ENCODE assay signal across 8 cellular contexts in genomic region chr16:57535680-57536305, GRCh38. TPM values are rescaled to one million over a fixed set of nuclear protein-coding genes. Genes with fewer than 3 reads are reported as not detected.
A peak's percentile ranks its signal among the peaks of the same experiment; 100 is the strongest.
DNase-seq lines count a peak whose midpoint lies in the region; ATAC-seq, FAIRE-seq and TF ChIP-seq lines count a peak whose summit lies in the region.

No MANE protein-coding gene starts in this region.

- no TSS peak for BruUV-seq in endothelial cell of umbilical vein (replicated peaks; lab: Mats Ljungman, UMichigan)

- no peaks in the 10 kb centered on the region for H3K9me1 ChIP-seq in endothelial cell of umbilical vein (replicated peaks; ENCODE audit: control insufficient read depth, extremely low read depth, insufficient read depth, low read length)

- peak; percentile 47 for DNase-seq in NOMO-1 treated with dmso at 0.1 percent for 144 hours (lab: John Stamatoyannopoulos, UW; ENCODE audit: unreplicated experiment)
- peak; percentile 78 for DNase-seq in activated CD8-positive, alpha-beta memory T cell treated with anti-CD3 and anti-CD28 coated beads, Interleukin-2, amount 50 U/mL, for 24 hours (ENCODE audit: extremely low read depth)
- peak; percentile 87 for DNase-seq in endothelial cell of umbilical vein (ENCODE audit: low read depth, low spot score)
- peak; percentile 55 for DNase-seq in middle frontal gyrus (ENCODE audit: extremely low spot score, low spot score)
- peak; percentile 84 to 91 for DNase-seq in stimulated activated CD8-positive, alpha-beta memory T cell treated with anti-CD3 and anti-CD28 coated beads, Interleukin-15, amount 100 ng/mL, for 4 hours (ENCODE audit: low read depth in 2 of 2)

- H3K27ac ChIP-seq in C4-2B (peak overlapping the region; percentile 93), endothelial cell of umbilical vein (ENCODE audit: insufficient read depth, low read depth, low read length) (peak overlapping the region; percentile 18)

- H4K20me1 ChIP-seq in endothelial cell of umbilical vein (replicated peaks; ENCODE audit: control insufficient read depth, extremely low read depth, insufficient read depth, low read length), result no peaks in the 10 kb centered on the region

- H3K9ac ChIP-seq in endothelial cell of umbilical vein (replicated peaks; ENCODE audit: extremely low read depth, insufficient read depth, low read length), result peak overlapping the region; percentile 66

- H3K79me2 ChIP-seq in endothelial cell of umbilical vein (ENCODE audit: control insufficient read depth, insufficient read depth, low read length), result no peaks in the 10 kb centered on the region

- POLR2A ChIA-PET in endothelial cell of umbilical vein (lab: Charles Lee), result no interaction called here

- H3K4me1 ChIP-seq in endothelial cell of umbilical vein (ENCODE audit: control insufficient read depth, extremely low read depth, insufficient read depth, low read length), result peaks cover 25% of the 10 kb centered on the region

- peak; percentile 61 for ATAC-seq in GM19351 (IDR thresholded peaks at IDR 0.05; ENCODE audit: unreplicated experiment)
- peak; percentile 30 for ATAC-seq in HG03469 (IDR thresholded peaks at IDR 0.05; ENCODE audit: unreplicated experiment)

- H3K36me3 ChIP-seq in endothelial cell of umbilical vein (ENCODE audit: control insufficient read depth in 2 of 2, extremely low read depth in 1 of 2, insufficient read depth in 2 of 2, low read length in 2 of 2), result no peaks in the 10 kb centered on the region

- dilution Hi-C loops in endothelial cell of umbilical vein (cut with MboI; ENCODE audit: extremely low pct_ligation_motif_present, low sequenced_read_pairs), result no loop called here

- FAIRE-seq in endothelial cell of umbilical vein (lab: Jason Lieb, UNC), result peak; percentile 73

- intact Hi-C loops in endothelial cell of umbilical vein (cut with micrococcal nuclease), result loop anchor here (2.0 kb wide), 1 partner anchor 49 kb away; the partner anchor contains the start of gene DOK4

- TF ChIP-seq CTCF in C4-2B (conservative IDR thresholded peaks at IDR 0.05) (no peak), endothelial cell of umbilical vein (IDR thresholded peaks at IDR 0.05; ENCODE audit: extremely low read depth in 1 of 2, insufficient read depth in 1 of 2, low read depth in 1 of 2, low read length in 2 of 2) (peak in 1 of 2 donors; percentile 16)

- no peaks in the 10 kb centered on the region for H3K9me3 ChIP-seq in endothelial cell of umbilical vein (replicated peaks; ENCODE audit: control insufficient read depth, insufficient read depth, low read length)

- peak overlapping the region; percentile 80 to 82 (median 80) for H3K4me3 ChIP-seq in endothelial cell of umbilical vein (replicated peaks in 1 of 3; ENCODE audit: insufficient read depth in 1 of 3, low read depth in 1 of 3, low read length in 3 of 3)

- peak overlapping the region; percentile 95 for H2AFZ ChIP-seq in endothelial cell of umbilical vein (ENCODE audit: low read depth, low read length)

- CTCF ChIA-PET in endothelial cell of umbilical vein (lab: Charles Lee), result interaction anchor here (1.1 to 2.5 kb wide), 4 partner anchors 11 to 118 kb away, joined by 3 to 8 read pairs (median 6); partner anchors contain the start of gene POLR2C

- no peak for TF ChIP-seq POLR2A in endothelial cell of umbilical vein (IDR thresholded peaks at IDR 0.05; ENCODE audit: low read depth, low read length)

- peaks cover 3 to 24% of the 10 kb centered on the region in 2 experiments for H3K27me3 ChIP-seq in endothelial cell of umbilical vein (ENCODE audit: control insufficient read depth in 2 of 2, insufficient read depth in 2 of 2, low read length in 2 of 2)

- H3K4me2 ChIP-seq in endothelial cell of umbilical vein (ENCODE audit: insufficient read depth, low read length), result peak overlapping the region; percentile 89

TF ChIP-seq in endothelial cell of umbilical vein, 7 proteins besides CTCF, POLR2A, EP300 and RAD21:
- TF ChIP-seq FOS (IDR thresholded peaks at IDR 0.05; ENCODE audit: borderline replicate concordance, insufficient read depth, low read length) (no peak), POLR2AphosphoS5 (IDR thresholded peaks at IDR 0.05; ENCODE audit: insufficient read depth, low read depth, low read length) (peak; percentile 20)

RNA-seq across cellular contexts. Expression of gene CCDC102A, which starts 0.6 kb away (rescaled TPM):
- total RNA-seq in endothelial cell of umbilical vein, result 6.6 and 7.8 TPM in 2 replicates
- 12.0 and 12.2 TPM in 2 replicates for polyA plus RNA-seq in endothelial cell of umbilical vein
- 8.3 and 11.9 TPM in 2 replicates for polyA plus RNA-seq in endothelial cell of umbilical vein (2011; cell fraction: cytosol; rRNA removed)
- 6.6 and 8.4 TPM in 2 replicates for polyA plus RNA-seq in endothelial cell of umbilical vein (2011; cell fraction: nucleus; rRNA removed)
- polyA plus RNA-seq in endothelial cell of umbilical vein (2012), result 5.1 and 7.9 TPM in 2 replicates
- 4.1 and 4.2 TPM in 2 replicates for polyA minus RNA-seq in endothelial cell of umbilical vein
- polyA minus RNA-seq in endothelial cell of umbilical vein (2011; cell fraction: cytosol; rRNA and poly(A)+ RNA removed), result 1.9 TPM
- 1.4 and 3.3 TPM in 2 replicates for polyA minus RNA-seq in endothelial cell of umbilical vein (2011; cell fraction: nucleus; rRNA and poly(A)+ RNA removed)

RNA-seq across cellular contexts. Expression of gene ADGRG5, which starts 6.7 kb away (rescaled TPM):
- total RNA-seq in endothelial cell of umbilical vein, result not detected in 2 replicates
- not detected in 2 replicates for polyA plus RNA-seq in endothelial cell of umbilical vein
- polyA plus RNA-seq in endothelial cell of umbilical vein (2011; cell fraction: cytosol; rRNA removed), result not detected in 2 replicates
- polyA plus RNA-seq in endothelial cell of umbilical vein (2011; cell fraction: nucleus; rRNA removed), result 0.05 TPM in 1 of 2 replicates, not detected in the other
- polyA plus RNA-seq in endothelial cell of umbilical vein (2012), result not detected in 2 replicates
- polyA minus RNA-seq in endothelial cell of umbilical vein, result not detected in 2 replicates
- polyA minus RNA-seq in endothelial cell of umbilical vein (2011; cell fraction: cytosol; rRNA and poly(A)+ RNA removed), result not detected
- polyA minus RNA-seq in endothelial cell of umbilical vein (2011; cell fraction: nucleus; rRNA and poly(A)+ RNA removed), result not detected in 2 replicates

RNA-seq across cellular contexts. Expression of gene DOK4, which starts 49.5 kb away (rescaled TPM):
- 22.3 and 24.4 TPM in 2 replicates for total RNA-seq in endothelial cell of umbilical vein
- polyA plus RNA-seq in endothelial cell of umbilical vein, result 22.5 and 23.4 TPM in 2 replicates
- 21.2 and 23.3 TPM in 2 replicates for polyA plus RNA-seq in endothelial cell of umbilical vein (2011; cell fraction: cytosol; rRNA removed)
- polyA plus RNA-seq in endothelial cell of umbilical vein (2011; cell fraction: nucleus; rRNA removed), result 40.5 and 44.7 TPM in 2 replicates
- 16.6 and 20.1 TPM in 2 replicates for polyA plus RNA-seq in endothelial cell of umbilical vein (2012)
- 18.0 and 23.8 TPM in 2 replicates for polyA minus RNA-seq in endothelial cell of umbilical vein
- 17.8 TPM for polyA minus RNA-seq in endothelial cell of umbilical vein (2011; cell fraction: cytosol; rRNA and poly(A)+ RNA removed)
- 5.4 and 6.0 TPM in 2 replicates for polyA minus RNA-seq in endothelial cell of umbilical vein (2011; cell fraction: nucleus; rRNA and poly(A)+ RNA removed)

Comparison
In these comparisons a context has a peak if more than half of its experiments do, and no peak if none do; other contexts are left out.
1. Peak in every context shown above with its lines: DNase-seq, ATAC-seq, H3K4me3 ChIP-seq and H3K27ac ChIP-seq.